ENCODE assay signal across 37 cellular contexts in genomic region chr3:6425289-6425820, GRCh38.
A peak's percentile ranks its signal among the peaks of the same experiment; 100 is the strongest.
DNase-seq lines count a peak whose midpoint lies in the region; ATAC-seq, FAIRE-seq and TF ChIP-seq lines count a peak whose summit lies in the region.
"Had no signal": no experiment of that assay in that cellular context is flagged by ENCODE, and none has a peak within 500 bp of the region (broad histone marks: within the 10 kb centered on the region; RNA-seq: fewer than 3 reads in every experiment).

No MANE protein-coding gene starts in this region.

- no peaks in the 10 kb centered on the region for H3K79me2 ChIP-seq in K562 (ENCODE audit: control insufficient read depth, insufficient read depth, low read length)

- peaks cover 2 to 22% (median 20%) of the 10 kb centered on the region in 3 donors for H3K9me3 Mint-ChIP-seq in IgD-negative memory B cell

- DNase-seq in OCI-M1 (lab: John Stamatoyannopoulos, UW), result peak; percentile 21
- DNase-seq in K562 (ENCODE audit: extremely low read depth in 1 of 4, low spot score in 3 of 4), result no peak
- no peak for DNase-seq in NCI-H2227 (lab: John Stamatoyannopoulos, UW; ENCODE audit: unreplicated experiment)
- no peak for DNase-seq in MG63
- DNase-seq in NCI-H69 (lab: John Stamatoyannopoulos, UW), result no peak
- DNase-seq in prostate gland (ENCODE audit: low spot score), result no peak
- DNase-seq: 8988T; ACHN; AML-193; BE2C; C1 segment of cervical spinal cord; Caco-2; Calu3; CD4-positive, alpha-beta memory T cell; CD4-positive, alpha-beta T cell; CD4-positive, CD25-positive, alpha-beta regulatory T cell; CD8-positive, alpha-beta memory T cell; CD8-positive, alpha-beta T cell; COR-L47; DMS 273 treated with DMSO at 0.1 percent for 48 hours; DMS153; DMS53; DMS79; DMS79 treated with DMSO at 0.1 percent for 48 hours; DND-41; EL had no signal

- H3K27ac ChIP-seq in HEK293 (ENCODE audit: extremely low read depth, low read depth, low read length) (no peak overlapping the region), K562 (ENCODE audit: extremely low read depth, low read depth, low read length) (no peak overlapping the region), prostate gland (no peak overlapping the region)
- H3K27ac ChIP-seq: 22Rv1; A549; BLaER1; BLaER1 treated with 17β-estradiol and CSF1 and Interleukin-3, amounts not matched to agents 10 nM and 100 nM; C4-2B had no signal

- H3K36me3 ChIP-seq in HEK293 (ENCODE audit: control insufficient read depth in 2 of 2, insufficient read depth in 1 of 2, low read length in 2 of 2) (no peaks in the 10 kb centered on the region), K562 (ENCODE audit: control insufficient read depth, insufficient read depth, low read length) (no peaks in the 10 kb centered on the region), MG63 (no peaks in the 10 kb centered on the region), prostate gland (no peaks in the 10 kb centered on the region)
- H3K36me3 ChIP-seq: BE2C; BLaER1; BLaER1 treated with 17β-estradiol and CSF1 and Interleukin-3, amounts not matched to agents 10 nM and 100 nM had no signal

- H3K27me3 ChIP-seq in K562 (ENCODE audit: control insufficient read depth in 2 of 2, insufficient read depth in 2 of 2, low read length in 2 of 2) (no peaks in the 10 kb centered on the region), MG63 (no peaks in the 10 kb centered on the region), prostate gland (replicated peaks; ENCODE audit: insufficient read depth) (no peaks in the 10 kb centered on the region)
- H3K27me3 ChIP-seq: BE2C; BLaER1; BLaER1 treated with 17β-estradiol and CSF1 and Interleukin-3, amounts not matched to agents 10 nM and 100 nM had no signal

- no peak for TF ChIP-seq POLR2A in K562 (conservative IDR thresholded peaks at IDR 0.05)
- TF ChIP-seq POLR2A in prostate gland (IDR thresholded peaks at IDR 0.05), result no peak

- intact Hi-C loops in K562 (cut with micrococcal nuclease), result no loop called here
- intact Hi-C loops in prostate gland (cut with DNase I), result no loop called here

- H3K4me3 ChIP-seq in HEK293 (ENCODE audit: low read depth, low read length) (no peak overlapping the region), K562 (no peak overlapping the region), MG63 (no peak overlapping the region), prostate gland (no peak overlapping the region)
- H3K4me3 ChIP-seq: A549; BLaER1; BLaER1 treated with 17β-estradiol and CSF1 and Interleukin-3, amounts not matched to agents 10 nM and 100 nM had no signal

- H3K9me3 ChIP-seq in HEK293 (ENCODE audit: control insufficient read depth, insufficient read depth, low read depth, low read length), result no peaks in the 10 kb centered on the region
- peaks cover 5% of the 10 kb centered on the region for H3K9me3 ChIP-seq in K562 (replicated peaks; ENCODE audit: control insufficient read depth, insufficient read depth, low read depth, low read length)
- H3K9me3 ChIP-seq in MG63, result no peaks in the 10 kb centered on the region
- no peaks in the 10 kb centered on the region for H3K9me3 ChIP-seq in prostate gland
- H3K9me3 ChIP-seq: BE2C, Caco-2 had no signal

- CTCF ChIA-PET in HEK293 (lab: Yijun Ruan, JAX), result no interaction called here
- CTCF ChIA-PET in K562 (lab: Yijun Ruan, JAX; ENCODE audit: low intra/inter-chr PET ratio), result no interaction called here

- H3K9me1 ChIP-seq in K562 (ENCODE audit: control insufficient read depth, insufficient read depth, low read length), result no peaks in the 10 kb centered on the region

- H4K20me1 ChIP-seq in K562 (replicated peaks; ENCODE audit: control insufficient read depth, insufficient read depth, low read length), result no peaks in the 10 kb centered on the region
- H4K20me1 ChIP-seq: BLaER1; BLaER1 treated with 17β-estradiol and CSF1 and Interleukin-3, amounts not matched to agents 10 nM and 100 nM had no signal

- no peak for ATAC-seq in K562
- ATAC-seq: A549; CD8-positive, alpha-beta T cell had no signal

- no peaks in the 10 kb centered on the region for H3K27me3 Mint-ChIP-seq in IgD-negative memory B cell
- H3K27me3 Mint-ChIP-seq: B cell; CD4-positive, alpha-beta memory T cell; CD4-positive, alpha-beta T cell; CD4-positive, CD25-positive, alpha-beta regulatory T cell; CD8-positive, alpha-beta memory T cell had no signal

- H3K4me2 ChIP-seq in K562 (ENCODE audit: insufficient read depth, low read length), result no peak overlapping the region
- H3K4me2 ChIP-seq: A549; BLaER1; BLaER1 treated with 17β-estradiol and CSF1 and Interleukin-3, amounts not matched to agents 10 nM and 100 nM had no signal

- H2AFZ ChIP-seq in K562 (ENCODE audit: low read depth, low read length), result no peak overlapping the region

- no peak overlapping the region for H3K9ac ChIP-seq in K562 (ENCODE audit: insufficient read depth in 1 of 2, low read depth in 2 of 2, low read length in 2 of 2)
- H3K9ac ChIP-seq: BLaER1; BLaER1 treated with 17β-estradiol and CSF1 and Interleukin-3, amounts not matched to agents 10 nM and 100 nM had no signal

- no TSS peak for BruUV-seq in K562 (replicated peaks; lab: Mats Ljungman, UMichigan)

- in situ Hi-C loops in K562 (cut with MboI), result no loop called here

- no peak for TF ChIP-seq EP300 in K562 (IDR thresholded peaks at IDR 0.05; ENCODE audit: low read length)

- H3K4me1 ChIP-seq in HEK293 (ENCODE audit: control insufficient read depth, insufficient read depth, low read length) (no peaks in the 10 kb centered on the region), K562 (replicated peaks in 1 of 2; ENCODE audit: control insufficient read depth in 2 of 2, insufficient read depth in 2 of 2, low read length in 2 of 2) (no peaks in the 10 kb centered on the region), prostate gland (replicated peaks) (no peaks in the 10 kb centered on the region)
- H3K4me1 ChIP-seq: A549; BE2C; BLaER1; BLaER1 treated with 17β-estradiol and CSF1 and Interleukin-3, amounts not matched to agents 10 nM and 100 nM; Caco-2 had no signal

- no peaks in the 10 kb centered on the region for H3K4me1 Mint-ChIP-seq in IgD-negative memory B cell
- H3K4me1 Mint-ChIP-seq: B cell; CD14-positive monocyte; CD4-positive, alpha-beta memory T cell; CD4-positive, CD25-positive, alpha-beta regulatory T cell; CD8-positive, alpha-beta memory T cell had no signal

- FAIRE-seq in K562 (lab: Jason Lieb, UNC), result no peak
- FAIRE-seq: A204.1, A549, D721Med had no signal

- no peak for TF ChIP-seq RAD21 in K562 (CRISPR knock-in tag; conservative IDR thresholded peaks at IDR 0.05 in 1 of 2, IDR thresholded peaks at IDR 0.05 in 1 of 2)

- POLR2A ChIA-PET in HEK293 (lab: Yijun Ruan, JAX) (no interaction called here), K562 (lab: Yijun Ruan, JAX) (no interaction called here)

- H3K4me3 Mint-ChIP-seq in IgD-negative memory B cell, result peak overlapping the region in 1 of 4 donors; percentile 4
- H3K4me3 Mint-ChIP-seq: B cell; CD14-positive monocyte; CD4-positive, alpha-beta memory T cell; CD4-positive, alpha-beta T cell; CD4-positive, CD25-positive, alpha-beta regulatory T cell; CD8-positive, alpha-beta memory T cell; CD8-positive, alpha-beta T cell had no signal

- H3K36me3 Mint-ChIP-seq in IgD-negative memory B cell, result no peaks in the 10 kb centered on the region
- H3K36me3 Mint-ChIP-seq: CD14-positive monocyte; CD4-positive, alpha-beta memory T cell; CD4-positive, CD25-positive, alpha-beta regulatory T cell; CD8-positive, alpha-beta memory T cell; CD8-positive, alpha-beta T cell had no signal

- WGBS in K562 (ENCODE audit: insufficient coverage, low coverage, missing lambda C conversion rate), result 5% methylated on average over 6 of the region's 6 CpGs
- WGBS in prostate gland, result 91% methylated on average over 6 of the region's 6 CpGs

- no peak for TF ChIP-seq CTCF in HEK293 (tag by site-specific recombination; IDR thresholded peaks at IDR 0.05)
- TF ChIP-seq CTCF in K562 (IDR thresholded peaks at IDR 0.05 in 2 of 3, conservative IDR thresholded peaks at IDR 0.05 in 1 of 3; ENCODE audit: insufficient read depth in 2 of 3, low read depth in 1 of 3, low read length in 3 of 3), result no peak
- TF ChIP-seq CTCF in prostate gland (IDR thresholded peaks at IDR 0.05), result no peak

- peak overlapping the region in 2 of 3 donors; percentile 17 to 76 for H3K27ac Mint-ChIP-seq in IgD-negative memory B cell
- H3K27ac Mint-ChIP-seq: B cell; CD14-positive monocyte; CD4-positive, alpha-beta memory T cell; CD4-positive, alpha-beta T cell; CD4-positive, CD25-positive, alpha-beta regulatory T cell; CD8-positive, alpha-beta memory T cell; CD8-positive, alpha-beta T cell had no signal

TF ChIP-seq in HEK293, 187 proteins besides CTCF, POLR2A, EP300 and RAD21 (continues in another document):
- TF ChIP-seq ZNF707 (tag by site-specific recombination; IDR thresholded peaks at IDR 0.05), result peak; percentile 69; the same call in 1 of the 2 replicates

TF ChIP-seq in K562, 482 proteins besides CTCF, POLR2A, EP300 and RAD21:
- TF ChIP-seq NR1H2 (CRISPR knock-in tag; IDR thresholded peaks at IDR 0.05), result no peak
- peak; percentile 99 for TF ChIP-seq ZNF431 (CRISPR knock-in tag; IDR thresholded peaks at IDR 0.05)
- peak; percentile 96 for TF ChIP-seq ZNF707 (CRISPR knock-in tag; conservative IDR thresholded peaks at IDR 0.05)
- 0 out of 2 replicates have a peak, but pooled peaks have one; percentile 33 for TF ChIP-seq SPI1 (IDR thresholded peaks at IDR 0.05; ENCODE audit: borderline replicate concordance, low read depth, low read length)
- TF ChIP-seq TRIM28 (IDR thresholded peaks at IDR 0.05), result 0 out of 2 replicates have a peak, but pooled peaks have one; percentile 49
- peak in 1 of 2 experiments; percentile 60; a peak in 1 of 3 replicates for TF ChIP-seq CBX3 (IDR thresholded peaks at IDR 0.05; ENCODE audit: borderline replicate concordance in 1 of 2, low read length in 2 of 2)
- no peak for TF ChIP-seq ZC3H8 (IDR thresholded peaks at IDR 0.05)
- TF ChIP-seq CBX5 (IDR thresholded peaks at IDR 0.05; ENCODE audit: borderline replicate concordance, low read depth), result 0 out of 2 replicates have a peak, but pooled peaks have one; percentile 26

Comparison
In these comparisons a context has a peak if more than half of its experiments do, and no peak if none do; other contexts are left out.
1. Of the 44 proteins assayed by ChIP-seq in both K562 and HEK293: peak only in K562: TRIM28; only in HEK293: none; in both: ZNF707; in neither: 42.